15 cellular contexts compared by ENCODE assay signal in genomic region chr13:107941345-107942029, GRCh38.
A peak's percentile ranks its signal among the peaks of the same experiment; 100 is the strongest.
DNase-seq lines count a peak whose midpoint lies in the region; ATAC-seq and TF ChIP-seq lines count a peak whose summit lies in the region.
"Had no signal": no experiment of that assay in that cellular context is flagged by ENCODE, and none has a peak within 500 bp of the region (broad histone marks: within the 10 kb centered on the region; RNA-seq: fewer than 3 reads in every experiment).

No MANE protein-coding gene starts in this region.

- H3K36me3 ChIP-seq in right atrium auricular region = no peaks in the 10 kb centered on the region
- H3K36me3 ChIP-seq: BLaER1 treated with 17β-estradiol and CSF1 and Interleukin-3, amounts not matched to agents 10 nM and 100 nM; HAP-1 had no signal

- no peaks in the 10 kb centered on the region for H3K36me3 Mint-ChIP-seq in Calu3 (ENCODE audit: insufficient read depth, unreplicated experiment)
- H3K36me3 Mint-ChIP-seq: CD4-positive, CD25-positive, alpha-beta regulatory T cell had no signal

- TF ChIP-seq CTCF in Calu3 (IDR thresholded peaks at IDR 0.05; ENCODE audit: unreplicated experiment) (no peak), right atrium auricular region (IDR thresholded peaks at IDR 0.05) (no peak)

- DNase-seq in Calu3 (peak; percentile 7), astrocyte of the hippocampus (ENCODE audit: low read depth, low spot score) (peak; percentile 2), islet precursor cell (peak; percentile 79), renal cortical epithelial cell (ENCODE audit: low read depth) (peak; percentile 13), occipital lobe (lab: John Stamatoyannopoulos, UW) (no peak), glomerular visceral epithelial cell (ENCODE audit: extremely low spot score) (no peak), right atrium auricular region (ENCODE audit: low spot score) (no peak)
- DNase-seq: 8988T; AML-193; CD4-positive, CD25-positive, alpha-beta regulatory T cell; DMS 273 treated with DMSO at 0.1 percent for 48 hours; GOT3 had no signal

- H3K4me1 ChIP-seq in right atrium auricular region = no peaks in the 10 kb centered on the region
- H3K4me1 ChIP-seq: HAP-1 had no signal

- H3K4me3 ChIP-seq in right atrium auricular region = no peak overlapping the region
- H3K4me3 ChIP-seq: BLaER1 treated with 17β-estradiol and CSF1 and Interleukin-3, amounts not matched to agents 10 nM and 100 nM; HAP-1 had no signal

- no peak for ATAC-seq in GM19023 (IDR thresholded peaks at IDR 0.05; ENCODE audit: unreplicated experiment)

- no peak overlapping the region for H3K4me3 Mint-ChIP-seq in Calu3 (ENCODE audit: low read depth, unreplicated experiment)
- H3K4me3 Mint-ChIP-seq: CD4-positive, CD25-positive, alpha-beta regulatory T cell had no signal

- H3K27ac Mint-ChIP-seq in Calu3 (ENCODE audit: unreplicated experiment) = no peak overlapping the region
- H3K27ac Mint-ChIP-seq: CD4-positive, CD25-positive, alpha-beta regulatory T cell had no signal

- intact Hi-C loops in Calu3 (cut with micrococcal nuclease; ENCODE audit: unreplicated experiment) = no loop called here

- H3K9me3 Mint-ChIP-seq in Calu3 (ENCODE audit: low read depth, unreplicated experiment) = no peaks in the 10 kb centered on the region

- H3K27me3 ChIP-seq in right atrium auricular region = no peaks in the 10 kb centered on the region
- H3K27me3 ChIP-seq: BLaER1 treated with 17β-estradiol and CSF1 and Interleukin-3, amounts not matched to agents 10 nM and 100 nM had no signal

- CTCF ChIA-PET in Calu3 (lab: Charles Lee) = no interaction called here

- no peak overlapping the region for H3K27ac ChIP-seq in right atrium auricular region
- H3K27ac ChIP-seq: BLaER1 treated with 17β-estradiol and CSF1 and Interleukin-3, amounts not matched to agents 10 nM and 100 nM had no signal

- no peaks in the 10 kb centered on the region for H3K27me3 Mint-ChIP-seq in Calu3 (ENCODE audit: unreplicated experiment)
- H3K27me3 Mint-ChIP-seq: CD4-positive, CD25-positive, alpha-beta regulatory T cell had no signal

- peaks cover 0 to 9% of the 10 kb centered on the region in 2 donors for H3K9me3 ChIP-seq in right atrium auricular region
- H3K9me3 ChIP-seq: HAP-1 had no signal

- no TSS peak for BruUV-seq in Calu3 (replicated peaks; lab: Mats Ljungman, UMichigan)

- no peaks in the 10 kb centered on the region for H3K4me1 Mint-ChIP-seq in Calu3 (ENCODE audit: low read depth, unreplicated experiment)
- H3K4me1 Mint-ChIP-seq: CD4-positive, CD25-positive, alpha-beta regulatory T cell had no signal

Comparison
In these comparisons a context has a peak if more than half of its experiments do, and no peak if none do; other contexts are left out.
1. DNase-seq: peak in Calu3 (single experiment), astrocyte of the hippocampus (single experiment), islet precursor cell (single experiment) and renal cortical epithelial cell (single experiment); none in occipital lobe (single experiment), glomerular visceral epithelial cell (single experiment) and right atrium auricular region (single experiment).